19 cellular contexts compared by ENCODE assay signal in the genomic region with DNA sequence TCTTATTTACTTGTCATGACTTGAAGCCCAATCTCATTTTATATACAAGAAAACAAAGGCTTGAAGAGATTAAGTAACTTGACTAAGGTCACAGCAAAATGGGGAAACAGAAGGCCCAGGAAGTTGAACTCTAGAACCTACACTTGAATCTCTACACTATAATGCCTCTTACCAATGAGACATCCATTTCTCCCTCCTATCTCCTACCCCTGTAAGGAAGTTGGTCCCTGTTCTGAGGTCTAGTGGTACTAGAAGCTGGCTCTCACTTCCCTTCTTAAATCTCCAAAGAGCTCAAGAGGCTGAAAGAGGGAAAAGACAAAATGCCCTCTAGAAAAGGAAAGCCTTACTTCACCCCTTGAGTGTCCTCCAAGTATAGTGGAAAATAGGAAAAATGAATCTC. TPM values are rescaled to one million over a fixed set of nuclear protein-coding genes. Genes with fewer than 3 reads are reported as not detected.
DNase-seq lines count a peak whose midpoint lies in the region; ATAC-seq and TF ChIP-seq lines count a peak whose summit lies in the region.
"Had no signal": no experiment of that assay in that cellular context is flagged by ENCODE, and none has a peak within 500 bp of the region (broad histone marks: within the 10 kb centered on the region; RNA-seq: fewer than 3 reads in every experiment).

No MANE protein-coding gene starts in this region.

- no TSS peak for BruUV-seq in A673 (replicated peaks; lab: Mats Ljungman, UMichigan)

- peaks cover 2% of the 10 kb centered on the region for H3K27me3 Mint-ChIP-seq in neural progenitor cell (ENCODE audit: insufficient read depth, low read depth)

- peaks cover 16% of the 10 kb centered on the region for H3K4me1 Mint-ChIP-seq in neural progenitor cell

- DNase-seq in CD1c-positive myeloid dendritic cell (ENCODE audit: extremely low spot score), result peak; percentile 71
- peak in 1 of 2 experiments; percentile 56 for DNase-seq in HL-60 (ENCODE audit: low read depth in 1 of 2, low spot score in 1 of 2)
- DNase-seq in SJCRH30, result no peak
- DNase-seq in neural progenitor cell (ENCODE audit: low spot score), result no peak
- DNase-seq in A673 (ENCODE audit: low spot score), result no peak
- DNase-seq in NCI-H146 (lab: John Stamatoyannopoulos, UW), result no peak
- DNase-seq: DMS79 treated with DMSO at 0.1 percent for 48 hours; GM23248; HCEC 1CT; NCI-H1105 treated with DMSO at 0.1 percent for 48 hours; NCI-H187 treated with DMSO at 0.1 percent for 48 hours; NCI-H2171; NCI-H446 treated with DMSO at 0.1 percent for 48 hours; NK-92 treated with Interleukin-12 subunit alpha and Interleukin-12 subunit beta, amount 100 ng/mL, for 24 hours had no signal

- no peak overlapping the region for H3K4me2 ChIP-seq in neural progenitor cell
- H3K4me2 ChIP-seq: BLaER1 had no signal

- H3K4me1 ChIP-seq in SJCRH30, result peaks cover 29% of the 10 kb centered on the region
- peaks cover 10% of the 10 kb centered on the region for H3K4me1 ChIP-seq in neural progenitor cell
- H3K4me1 ChIP-seq in A673 (ENCODE audit: insufficient read depth, low read length, poor library complexity, severe bottlenecking), result no peaks in the 10 kb centered on the region

- H3F3A ChIP-seq in neural progenitor cell (ENCODE audit: low read depth), result no peaks in the 10 kb centered on the region

- H3K9me3 Mint-ChIP-seq in neural progenitor cell, result no peaks in the 10 kb centered on the region
- H3K9me3 Mint-ChIP-seq: T-helper 1 cell treated with Interleukin-12 subunit alpha and Interleukin-12 subunit beta and Interleukin-4 antibody, amounts not matched to agents 30 μg/mL and 1 μg/mL, for 36 hours had no signal

- no peaks in the 10 kb centered on the region for H4K20me1 ChIP-seq in neural progenitor cell (ENCODE audit: low read depth)

- H3K4me3 ChIP-seq in HL-60 (replicated peaks; ENCODE audit: insufficient read depth, low read length), result no peak overlapping the region
- H3K4me3 ChIP-seq in SJCRH30, result peak overlapping the region; percentile 38
- no peak overlapping the region for H3K4me3 ChIP-seq in neural progenitor cell
- no peak overlapping the region for H3K4me3 ChIP-seq in A673 (ENCODE audit: low read depth, low read length, poor library complexity, severe bottlenecking)
- H3K4me3 ChIP-seq: BLaER1, GM23248, SK-N-MC had no signal

- peak overlapping the region; percentile 34 for H3K27ac ChIP-seq in HL-60 (replicated peaks)
- peak overlapping the region; percentile 100 for H3K27ac ChIP-seq in SJCRH30
- H3K27ac ChIP-seq in neural progenitor cell, result no peak overlapping the region
- H3K27ac ChIP-seq in A673 (ENCODE audit: low read depth, low read length, poor library complexity, severe bottlenecking), result no peak overlapping the region
- H3K27ac ChIP-seq: BLaER1, GM23248, SK-N-MC had no signal

- no peaks in the 10 kb centered on the region for H3K79me2 ChIP-seq in neural progenitor cell (ENCODE audit: low read depth)

- no peaks in the 10 kb centered on the region for H3K27me3 ChIP-seq in HL-60 (ENCODE audit: insufficient read depth, poor library complexity, severe bottlenecking)
- H3K27me3 ChIP-seq in SJCRH30, result no peaks in the 10 kb centered on the region
- no peaks in the 10 kb centered on the region for H3K27me3 ChIP-seq in neural progenitor cell
- H3K27me3 ChIP-seq in A673 (replicated peaks; ENCODE audit: insufficient read depth, low read depth, low read length, poor library complexity), result no peaks in the 10 kb centered on the region
- H3K27me3 ChIP-seq: BLaER1 had no signal

- H3K9me3 ChIP-seq in SJCRH30 (replicated peaks) (0 out of 2 replicates have a peak, but pooled peaks cover 2% of the 10 kb centered on the region), neural progenitor cell (ENCODE audit: low read depth) (no peaks in the 10 kb centered on the region), A673 (ENCODE audit: low read depth, low read length, poor library complexity, severe bottlenecking) (no peaks in the 10 kb centered on the region)
- H3K9me3 ChIP-seq: BLaER1 had no signal

- intact Hi-C loops in A673 (cut with micrococcal nuclease; ENCODE audit: unreplicated experiment), result no loop called here

- POLR2A ChIA-PET in A673 (lab: Charles Lee; ENCODE audit: low non-redundant PET), result no interaction called here

- CTCF ChIA-PET in A673 (lab: Charles Lee), result no interaction called here

- H3K4me3 Mint-ChIP-seq in neural progenitor cell, result no peak overlapping the region
- H3K4me3 Mint-ChIP-seq: T-helper 1 cell treated with Interleukin-12 subunit alpha and Interleukin-12 subunit beta and Interleukin-4 antibody, amounts not matched to agents 30 μg/mL and 1 μg/mL, for 36 hours had no signal

- TF ChIP-seq CTCF in HL-60 (IDR thresholded peaks at IDR 0.05; ENCODE audit: insufficient read depth, low read length) (no peak), neural progenitor cell (IDR thresholded peaks at IDR 0.05) (no peak), A673 (conservative IDR thresholded peaks at IDR 0.05; ENCODE audit: low read depth, low read length) (no peak)

- H3K36me3 Mint-ChIP-seq in neural progenitor cell, result peaks cover 5% of the 10 kb centered on the region

- no peak overlapping the region for H2AFZ ChIP-seq in neural progenitor cell (replicated peaks)
- H2AFZ ChIP-seq: GM23248 had no signal

- H3K27ac Mint-ChIP-seq in neural progenitor cell, result peak overlapping the region; percentile 38
- H3K27ac Mint-ChIP-seq: T-helper 1 cell treated with Interleukin-12 subunit alpha and Interleukin-12 subunit beta and Interleukin-4 antibody, amounts not matched to agents 30 μg/mL and 1 μg/mL, for 36 hours had no signal

- no peak for ATAC-seq in HG03342 (IDR thresholded peaks at IDR 0.05; ENCODE audit: unreplicated experiment)

- H3K36me3 ChIP-seq in SJCRH30 (0 out of 2 replicates have a peak, but pooled peaks cover 2% of the 10 kb centered on the region), neural progenitor cell (no peaks in the 10 kb centered on the region), A673 (ENCODE audit: insufficient read depth, low read length, poor library complexity, severe bottlenecking) (no peaks in the 10 kb centered on the region)
- H3K36me3 ChIP-seq: BLaER1 had no signal

- no peak overlapping the region for H3K9ac ChIP-seq in neural progenitor cell
- H3K9ac ChIP-seq: BLaER1, GM23248 had no signal

RNA-seq across cellular contexts. Expression of a gene that starts 25.5 kb away (rescaled TPM):
- 0.10 TPM in 1 of 2 replicates, not detected in the other for total RNA-seq in SJCRH30 (2014; rRNA removed; shearing (Covaris generic))
- total RNA-seq in neural progenitor cell (ENCODE audit: low replicate concordance), result 0.06 TPM in 1 of 2 replicates, not detected in the other
- total RNA-seq in A673 (2021), result 0.15 TPM in 2 replicates
- total RNA-seq: G401, GM23248 had no signal

RNA-seq across cellular contexts. Expression of a gene that starts 44.9 kb away (rescaled TPM):
- not detected in 2 replicates for total RNA-seq in SJCRH30 (2014; rRNA removed; shearing (Covaris generic))
- total RNA-seq in neural progenitor cell (ENCODE audit: low replicate concordance) (0.22 and 0.80 TPM in 2 replicates), A673 (2021) (0.13 and 0.83 TPM in 2 replicates)
- total RNA-seq: G401, GM23248 had no signal

Comparison
In these comparisons a context has a peak if more than half of its experiments do, and no peak if none do; other contexts are left out.
1. H3K27ac ChIP-seq: peak in HL-60 (single experiment) and SJCRH30 (single experiment); none in neural progenitor cell (single experiment) and A673 (single experiment).